ENCODE assay signal across 14 cellular contexts in the genomic region with DNA sequence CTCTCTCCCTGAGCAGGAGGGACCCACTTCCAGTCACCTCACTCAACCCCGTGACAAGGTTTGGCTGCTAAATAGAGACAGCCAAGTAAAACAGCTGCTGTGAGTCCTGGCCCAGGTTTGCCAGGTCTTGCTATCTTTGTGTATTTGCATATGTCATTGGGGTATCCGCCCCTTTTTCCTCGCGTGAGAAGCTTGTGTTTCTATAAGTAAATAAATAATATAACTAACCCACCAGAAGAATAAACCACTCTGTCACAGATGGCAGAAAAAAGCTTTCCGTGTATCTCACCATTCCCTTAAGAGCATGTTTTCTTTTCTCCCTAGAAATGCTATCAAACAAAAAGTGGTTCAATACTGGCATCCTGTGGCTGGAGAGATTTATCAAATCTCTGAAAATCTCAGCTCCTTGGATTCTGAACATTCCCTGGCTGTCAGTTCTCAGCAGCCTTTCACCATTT.
DNase-seq lines count a peak whose midpoint lies in the region; FAIRE-seq and TF ChIP-seq lines count a peak whose summit lies in the region.
"Had no signal": no experiment of that assay in that cellular context is flagged by ENCODE, and none has a peak within 500 bp of the region (broad histone marks: within the 10 kb centered on the region; RNA-seq: fewer than 3 reads in every experiment).

No MANE protein-coding gene starts in this region.

- no peaks in the 10 kb centered on the region for H3K4me1 ChIP-seq in kidney (ENCODE audit: control insufficient read depth in 1 of 2, insufficient read depth in 1 of 2, low read depth in 1 of 2, low read length in 2 of 2)
- peaks cover 7 to 9% of the 10 kb centered on the region in 2 donors for H3K4me1 ChIP-seq in thyroid gland
- H3K4me1 ChIP-seq: uterus had no signal

- H3K36me3 ChIP-seq in kidney (ENCODE audit: control insufficient read depth in 1 of 2, insufficient read depth in 2 of 2, low read length in 2 of 2) (no peaks in the 10 kb centered on the region), thyroid gland (no peaks in the 10 kb centered on the region)
- H3K36me3 ChIP-seq: uterus had no signal

- TF ChIP-seq POLR2A in thyroid gland (IDR thresholded peaks at IDR 0.05) = no peak

- no peak overlapping the region for H3K4me3 ChIP-seq in kidney (ENCODE audit: low read length in 2 of 2)
- H3K4me3 ChIP-seq in thyroid gland (replicated peaks in 1 of 3) = no peak overlapping the region
- H3K4me3 ChIP-seq: uterus had no signal

- H3K9me3 ChIP-seq in kidney (ENCODE audit: control insufficient read depth in 1 of 2, low read length in 2 of 2) (no peaks in the 10 kb centered on the region), thyroid gland (no peaks in the 10 kb centered on the region)
- H3K9me3 ChIP-seq: uterus had no signal

- H3K27ac ChIP-seq in kidney (ENCODE audit: low read depth in 2 of 2, low read length in 2 of 2) (no peak overlapping the region), thyroid gland (peak overlapping the region in 1 of 3 donors; percentile 41)
- H3K27ac ChIP-seq: uterus had no signal

- WGBS in thyroid gland, 2 donors = 19 to 22% methylated on average over 5 of the region's 5 CpGs

- TF ChIP-seq CTCF in kidney (IDR thresholded peaks at IDR 0.05; ENCODE audit: borderline replicate concordance, extremely low read depth, insufficient read depth) (peak; percentile 10), thyroid gland (IDR thresholded peaks at IDR 0.05) (peak in 2 of 6 experiments; percentile 33 to 35)

- peak; percentile 38 to 87 (median 72) for DNase-seq in NCI-H1417 (lab: John Stamatoyannopoulos, UW)
- DNase-seq in NCI-H1417 treated with DMSO at 0.1 percent for 48 hours (lab: John Stamatoyannopoulos, UW) = no peak
- peak; percentile 67 for DNase-seq in amniotic epithelial cell (ENCODE audit: low read depth)
- no peak for DNase-seq in kidney
- DNase-seq in thyroid gland = peak; percentile 11 to 50
- no peak for DNase-seq in NCI-H524 treated with DMSO at 0.1 percent for 48 hours (lab: John Stamatoyannopoulos, UW)
- no peak for DNase-seq in midbrain (lab: John Stamatoyannopoulos, UW)
- DNase-seq in dedifferentiated amniotic fluid mesenchymal stem cell (ENCODE audit: extremely low spot score) = no peak
- DNase-seq: activated CD4-positive, alpha-beta T cell treated with anti-CD3 and anti-CD28 coated beads, Interleukin-2, amount 50 U/mL, for 48 hours; foreskin melanocyte; KG1; naive B cell; SHP77 treated with DMSO at 0.1 percent for 48 hours; uterus had no signal

- no peaks in the 10 kb centered on the region for H3K27me3 ChIP-seq in thyroid gland
- H3K27me3 ChIP-seq: uterus had no signal

- no peak overlapping the region for H3K9ac ChIP-seq in kidney (ENCODE audit: low read length in 2 of 2)

- intact Hi-C loops in kidney (cut with DNase I) = no loop called here
- intact Hi-C loops in thyroid gland (cut with DNase I) = no loop called here

- FAIRE-seq in kidney (lab: Jason Lieb, UNC) = no peak

Comparison
In these comparisons a context has a peak if more than half of its experiments do, and no peak if none do; other contexts are left out.
1. DNase-seq: peak in NCI-H1417 (3 of 3), amniotic epithelial cell (single experiment) and thyroid gland (2 of 2); none in NCI-H1417 treated with DMSO at 0.1 percent for 48 hours (single experiment), kidney (single experiment), NCI-H524 treated with DMSO at 0.1 percent for 48 hours (single experiment), midbrain (single experiment) and dedifferentiated amniotic fluid mesenchymal stem cell (single experiment).